Comparison of ENCODE assay signal across 8 cellular contexts in the genomic region with DNA sequence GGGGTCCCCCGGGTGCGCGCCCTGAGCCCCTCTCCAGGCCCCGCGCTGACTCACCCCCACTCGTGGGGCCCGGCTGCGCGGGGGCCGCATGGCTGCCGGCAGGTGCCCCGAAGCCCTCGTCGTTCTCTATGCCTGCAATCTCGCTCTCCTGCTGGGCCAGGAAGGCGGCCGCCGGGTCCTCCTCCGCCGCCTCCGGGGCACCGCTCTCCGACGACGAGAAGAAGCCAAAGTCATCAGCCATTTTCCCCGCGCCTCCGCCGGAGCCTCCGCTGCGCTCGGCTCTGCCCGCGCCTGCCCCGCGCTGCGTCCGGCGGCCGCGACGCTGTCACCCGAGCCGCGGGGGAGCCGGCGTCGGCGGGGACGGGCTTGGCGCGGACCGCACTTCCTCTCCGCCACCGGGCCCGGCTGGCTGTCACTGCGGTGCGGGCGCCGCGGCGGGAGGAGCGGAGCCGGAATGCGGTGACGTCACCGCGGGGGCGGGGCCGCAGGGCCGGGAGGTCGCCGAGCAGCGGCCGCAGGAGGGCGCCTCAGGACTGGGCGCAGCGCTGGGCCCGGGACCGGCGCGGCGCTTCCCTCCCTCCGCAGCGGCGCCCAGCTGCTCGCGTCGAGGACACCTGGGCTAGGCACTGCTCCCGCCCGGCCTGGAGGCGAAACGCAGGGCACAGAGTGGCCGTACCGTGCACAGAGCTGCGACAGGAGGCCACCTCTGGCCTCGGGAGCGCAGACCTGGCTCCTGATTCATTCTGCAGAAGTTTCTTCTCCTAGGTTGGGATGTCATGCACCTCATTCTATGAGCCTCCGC. TPM values are rescaled to one million over a fixed set of nuclear protein-coding genes. Genes with fewer than 3 reads are reported as not detected.
A peak's percentile ranks its signal among the peaks of the same experiment; 100 is the strongest.
DNase-seq lines count a peak whose midpoint lies in the region; ATAC-seq and TF ChIP-seq lines count a peak whose summit lies in the region.

A gene with protein sequence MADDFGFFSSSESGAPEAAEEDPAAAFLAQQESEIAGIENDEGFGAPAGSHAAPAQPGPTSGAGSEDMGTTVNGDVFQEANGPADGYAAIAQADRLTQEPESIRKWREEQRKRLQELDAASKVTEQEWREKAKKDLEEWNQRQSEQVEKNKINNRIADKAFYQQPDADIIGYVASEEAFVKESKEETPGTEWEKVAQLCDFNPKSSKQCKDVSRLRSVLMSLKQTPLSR (minus strand): TSS at position 417 of the 802 bp plus-strand sequence. CDS start 176 bp downstream, at position 241.

- no peaks in the 10 kb centered on the region for H3K4me1 ChIP-seq in BE2C

- no peaks in the 10 kb centered on the region; the same call in 1 of the 2 replicates for H3K27me3 ChIP-seq in BE2C

- no peaks in the 10 kb centered on the region for H3K36me3 ChIP-seq in BE2C

- DNase-seq in BE2C (peak; percentile 94), NCI-H510A treated with DMSO at 0.1 percent for 48 hours (lab: John Stamatoyannopoulos, UW) (peak; percentile 72), dedifferentiated amniotic fluid mesenchymal stem cell (ENCODE audit: extremely low spot score) (peak; percentile 71), left lobe of liver (ENCODE audit: low spot score) (peak; percentile 96)
- peak; percentile 91 for DNase-seq in activated CD4-positive, alpha-beta T cell treated with anti-CD3 and anti-CD28 coated beads, Interleukin-2, amount 50 U/mL, for 1 hour
- DNase-seq in stimulated activated CD4-positive, alpha-beta T cell treated with anti-CD3 and anti-CD28 coated beads, Interleukin-2, amount 100 ng/mL, for 4 hours (ENCODE audit: low read depth), result peak; percentile 85

- ATAC-seq in GM19025 (IDR thresholded peaks at IDR 0.05; ENCODE audit: low read depth, unreplicated experiment), result peak; percentile 92
- peak; percentile 94 for ATAC-seq in HG03280 (IDR thresholded peaks at IDR 0.05; ENCODE audit: unreplicated experiment)
- ATAC-seq in left lobe of liver, result peak; percentile 95

- peak; percentile 23; the same call in 1 of the 2 replicates for TF ChIP-seq CTCF in BE2C (IDR thresholded peaks at IDR 0.05; ENCODE audit: low read depth, low read length)

- no peaks in the 10 kb centered on the region for H3K9me3 ChIP-seq in BE2C

- peak within 1 kb of the TSS; percentile 85 for H3K4me3 ChIP-seq in BE2C (ENCODE audit: low read depth, low read length)

RNA-seq across cellular contexts. Expression of the gene that starts here (rescaled TPM):
- 264 TPM for polyA plus RNA-seq in BE2C (2012; ENCODE audit: insufficient read depth, insufficient read length, low read depth)
- total RNA-seq in left lobe of liver, result 37.3 TPM

Comparison
In these comparisons a context has a peak if more than half of its experiments do, and no peak if none do; other contexts are left out.
1. Peak in every context shown above with its lines: DNase-seq, ATAC-seq and H3K4me3 ChIP-seq.